8 cellular contexts compared by ENCODE assay signal in the genomic region with DNA sequence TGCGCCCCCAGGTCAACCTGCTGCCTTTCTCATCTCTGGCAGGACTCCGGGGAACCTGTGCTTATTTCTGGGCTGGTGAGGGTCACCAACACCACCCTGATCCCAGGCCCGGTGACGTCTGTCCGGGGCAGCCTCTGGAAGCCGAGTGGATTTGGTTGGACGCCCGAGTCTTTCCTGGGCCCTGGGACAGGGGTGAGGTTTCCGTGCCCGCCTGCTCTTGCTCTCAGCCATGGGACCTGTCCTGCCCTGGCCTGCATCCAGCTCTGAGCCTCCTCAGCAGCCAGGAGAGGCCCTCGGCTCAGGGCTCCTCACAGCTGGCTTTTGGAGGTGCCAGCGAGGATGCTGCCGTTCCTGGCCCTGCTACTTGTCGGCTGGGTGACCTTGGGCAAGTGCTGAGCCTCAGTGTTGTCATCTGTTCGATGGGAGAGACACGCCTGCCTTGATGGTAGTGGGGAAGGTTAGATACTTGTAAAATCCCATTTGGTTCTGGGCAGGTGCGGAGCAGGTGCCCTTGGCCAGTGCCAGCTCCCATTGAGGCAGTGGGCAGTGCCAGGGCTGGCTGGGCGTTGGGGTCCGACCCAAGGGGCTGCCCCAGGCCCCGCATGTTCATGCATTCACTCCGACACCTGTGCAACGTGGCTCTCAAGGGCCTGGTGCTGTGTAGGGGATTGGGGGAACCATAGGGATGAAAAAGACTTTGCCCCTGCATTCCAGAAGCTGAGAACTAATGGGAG. TPM values are rescaled to one million over a fixed set of nuclear protein-coding genes. Genes with fewer than 3 reads are reported as not detected.
DNase-seq lines count a peak whose midpoint lies in the region; ATAC-seq and TF ChIP-seq lines count a peak whose summit lies in the region.

No MANE protein-coding gene starts in this region.

- H3K4me1 Mint-ChIP-seq in osteocyte (ENCODE audit: unreplicated experiment): peaks cover 6% of the 10 kb centered on the region

- H3K9me3 Mint-ChIP-seq in osteocyte (ENCODE audit: unreplicated experiment): no peaks in the 10 kb centered on the region

- no peak overlapping the region for H3K4me3 Mint-ChIP-seq in osteocyte (ENCODE audit: unreplicated experiment)

- H3K36me3 Mint-ChIP-seq in osteocyte (ENCODE audit: unreplicated experiment): no peaks in the 10 kb centered on the region

- no peak overlapping the region for H3K27ac Mint-ChIP-seq in osteocyte (ENCODE audit: unreplicated experiment)

- ATAC-seq in GM18873 (IDR thresholded peaks at IDR 0.05; ENCODE audit: low FRiP score, unreplicated experiment): peak; percentile 10
- no peak for ATAC-seq in HG02970 (IDR thresholded peaks at IDR 0.05; ENCODE audit: low FRiP score, unreplicated experiment)

- peak; percentile 22 for TF ChIP-seq CTCF in LNCAP (IDR thresholded peaks at IDR 0.05)
- TF ChIP-seq CTCF in osteocyte (IDR thresholded peaks at IDR 0.05): no peak

- DNase-seq in glomerular visceral epithelial cell (ENCODE audit: extremely low spot score): peak; percentile 6
- DNase-seq in osteocyte (ENCODE audit: extremely low spot score, unreplicated experiment): peak; percentile 73
- DNase-seq in central memory CD4-positive, alpha-beta T cell: no peak
- DNase-seq in HuH-7 (ENCODE audit: low spot score): no peak
- DNase-seq in AG08395 (ENCODE audit: low spot score): no peak

- peaks cover 54% of the 10 kb centered on the region for H3K27me3 Mint-ChIP-seq in osteocyte (ENCODE audit: unreplicated experiment)

RNA-seq across cellular contexts. Expression of gene THY1, which starts 58.9 kb away (rescaled TPM):
- total RNA-seq in osteocyte: 11.3 and 14.0 TPM in 2 replicates

Comparison
In these comparisons a context has a peak if more than half of its experiments do, and no peak if none do; other contexts are left out.
1. DNase-seq: peak in glomerular visceral epithelial cell (single experiment) and osteocyte (single experiment); none in central memory CD4-positive, alpha-beta T cell (single experiment), HuH-7 (single experiment) and AG08395 (single experiment).